Comparison of ENCODE assay signal across 8 cellular contexts in the genomic region with DNA sequence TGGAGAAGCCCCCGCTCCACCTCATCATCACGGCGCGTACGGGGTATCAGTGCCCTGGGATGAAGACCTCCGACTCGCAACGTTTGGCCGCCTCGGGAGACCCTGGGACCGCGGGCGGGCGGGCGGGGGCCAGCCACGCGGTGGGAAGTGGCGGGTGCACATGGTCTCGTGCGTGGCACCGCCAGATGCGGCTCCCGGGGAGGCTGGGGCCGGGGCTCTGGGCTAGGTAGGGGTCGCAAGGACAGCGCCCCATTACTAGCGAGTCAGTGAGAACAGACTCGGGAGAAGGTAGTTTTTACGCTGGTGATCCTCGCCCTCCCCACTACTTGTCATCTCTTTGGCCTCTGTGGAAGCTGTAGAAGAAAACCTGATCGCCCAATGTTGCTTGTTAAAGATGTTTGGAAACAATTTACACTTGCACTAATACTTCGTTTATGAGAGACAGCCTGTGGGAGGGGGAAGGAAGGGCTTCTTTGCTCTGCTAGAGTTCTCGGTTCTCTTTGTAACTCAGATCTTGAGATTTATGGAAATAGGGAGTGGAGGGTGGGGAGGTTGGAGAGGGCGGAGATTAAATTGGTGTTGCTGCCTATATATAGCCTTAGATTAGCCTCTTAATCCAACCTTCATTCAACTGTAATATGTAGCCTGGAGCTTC. TPM values are rescaled to one million over a fixed set of nuclear protein-coding genes. Genes with fewer than 3 reads are reported as not detected.
DNase-seq lines count a peak whose midpoint lies in the region; ATAC-seq and TF ChIP-seq lines count a peak whose summit lies in the region.

No MANE protein-coding gene starts in this region.

- H2BK12ac ChIP-seq in trophoblast cell (ENCODE audit: low read length) = no peak overlapping the region

- peak overlapping the region; percentile 98 for H3K4me3 Mint-ChIP-seq in T-helper 2 cell treated with Interferon-gamma antibody and Interleukin-4, amounts not matched to agents 5 μg/mL and 100 μg/mL, for 36 hours
- H3K4me3 Mint-ChIP-seq in activated T-cell treated with anti-CD3 and anti-CD28 coated beads, Interleukin-2, amount 50 U/mL, for 4 hours = peak overlapping the region; percentile 94

- DNase-seq in T-helper 2 cell treated with Interferon-gamma antibody and Interleukin-4, amounts not matched to agents 5 μg/mL and 100 μg/mL, for 36 hours (ENCODE audit: low spot score) = no peak
- DNase-seq in T-helper 2 cell (no peak), LNCaP clone FGC (ENCODE audit: low read depth) (no peak), germinal center (ENCODE audit: low spot score) (peak; percentile 8), trophoblast cell (peak in 1 of 2 donors; percentile 43), GM13976 (ENCODE audit: low spot score) (no peak)
- no peak for DNase-seq in activated T-cell treated with anti-CD3 and anti-CD28 coated beads, Interleukin-2, amount 50 U/mL, for 4 hours

- H3K27ac Mint-ChIP-seq in T-helper 2 cell treated with Interferon-gamma antibody and Interleukin-4, amounts not matched to agents 5 μg/mL and 100 μg/mL, for 36 hours = peak overlapping the region; percentile 98

- H3K4me1 ChIP-seq in trophoblast cell (ENCODE audit: control insufficient read depth in 1 of 2, insufficient read depth in 2 of 2, low read length in 2 of 2) = peaks cover 2 to 10% of the 10 kb centered on the region in 2 experiments

- peak overlapping the region; percentile 93 for H3K4ac ChIP-seq in trophoblast cell (ENCODE audit: low read depth, low read length)

- H3K4me3 ChIP-seq in LNCaP clone FGC (ENCODE audit: low read depth, low read length) = peak overlapping the region; percentile 89
- H3K4me3 ChIP-seq in trophoblast cell (ENCODE audit: low read depth, low read length) = peak overlapping the region; percentile 100

- H3K14ac ChIP-seq in trophoblast cell (ENCODE audit: low read length) = peak overlapping the region; percentile 100

- H4K91ac ChIP-seq in trophoblast cell (ENCODE audit: low read depth, low read length) = peak overlapping the region; percentile 86

- peaks cover 59% of the 10 kb centered on the region for H3K4me1 Mint-ChIP-seq in T-helper 2 cell treated with Interferon-gamma antibody and Interleukin-4, amounts not matched to agents 5 μg/mL and 100 μg/mL, for 36 hours (ENCODE audit: low read depth)
- peaks cover 63% of the 10 kb centered on the region for H3K4me1 Mint-ChIP-seq in activated T-cell treated with anti-CD3 and anti-CD28 coated beads, Interleukin-2, amount 50 U/mL, for 4 hours (ENCODE audit: low read depth)

- H2AK5ac ChIP-seq in trophoblast cell (ENCODE audit: low read length) = no peak overlapping the region

- peaks cover 21% of the 10 kb centered on the region for H3K79me2 ChIP-seq in trophoblast cell (ENCODE audit: control insufficient read depth, insufficient read depth, low read length, poor library complexity)

- TF ChIP-seq CTCF in LNCaP clone FGC (IDR thresholded peaks at IDR 0.05; ENCODE audit: control insufficient read depth, extremely low read depth, insufficient read depth) (no peak), GM13976 (IDR thresholded peaks at IDR 0.05; ENCODE audit: borderline replicate concordance, control extremely low read depth, extremely low read depth, insufficient read depth, missing control alignments) (no peak)

- H3K27me3 ChIP-seq in trophoblast cell (ENCODE audit: insufficient read depth, low read length) = no peaks in the 10 kb centered on the region

- H3K9ac ChIP-seq in trophoblast cell (ENCODE audit: low read length) = peak overlapping the region; percentile 90

- ATAC-seq in activated T-cell treated with anti-CD3 and anti-CD28 coated beads, Interleukin-2, amount 50 U/mL, for 4 hours = peak in 1 of 2 donors; percentile 6
- no peak for ATAC-seq in HG02840 (IDR thresholded peaks at IDR 0.05; ENCODE audit: low FRiP score, unreplicated experiment)

- H3K4me2 ChIP-seq in trophoblast cell (ENCODE audit: low read length) = peak overlapping the region; percentile 73

- H2BK5ac ChIP-seq in trophoblast cell (ENCODE audit: low read depth, low read length, poor library complexity) = peak overlapping the region; percentile 93

- no peak overlapping the region for H3K23ac ChIP-seq in trophoblast cell (ENCODE audit: low read length)

- H2AFZ ChIP-seq in trophoblast cell (ENCODE audit: insufficient read depth, low read length, poor library complexity) = peak overlapping the region; percentile 61

- H4K12ac ChIP-seq in trophoblast cell (ENCODE audit: low read depth, low read length) = peak overlapping the region; percentile 93

- peaks cover 18% of the 10 kb centered on the region for H3K79me1 ChIP-seq in trophoblast cell (ENCODE audit: low read length)

- WGBS in trophoblast cell (ENCODE audit: extremely low coverage, insufficient coverage, insufficient read length) = no CpG with 5 or more reads among the region's 34 CpGs

- H3K36me3 ChIP-seq in trophoblast cell (ENCODE audit: control insufficient read depth in 1 of 2, insufficient read depth in 2 of 2, low read length in 2 of 2) = no peaks in the 10 kb centered on the region

- in situ Hi-C loops in GM13976 (cut with MboI; ENCODE audit: low sequenced_read_pairs, unreplicated experiment) = no loop called here

- H3K27me3 Mint-ChIP-seq in T-helper 2 cell treated with Interferon-gamma antibody and Interleukin-4, amounts not matched to agents 5 μg/mL and 100 μg/mL, for 36 hours (ENCODE audit: low read depth) = no peaks in the 10 kb centered on the region
- no peaks in the 10 kb centered on the region for H3K27me3 Mint-ChIP-seq in activated T-cell treated with anti-CD3 and anti-CD28 coated beads, Interleukin-2, amount 50 U/mL, for 4 hours (ENCODE audit: low read depth)

- peak overlapping the region; percentile 97 for H2BK120ac ChIP-seq in trophoblast cell (ENCODE audit: insufficient read depth, low read length, poor library complexity)

- no peaks in the 10 kb centered on the region for H3K9me3 Mint-ChIP-seq in T-helper 2 cell treated with Interferon-gamma antibody and Interleukin-4, amounts not matched to agents 5 μg/mL and 100 μg/mL, for 36 hours
- no peaks in the 10 kb centered on the region for H3K9me3 Mint-ChIP-seq in activated T-cell treated with anti-CD3 and anti-CD28 coated beads, Interleukin-2, amount 50 U/mL, for 4 hours

- peak overlapping the region; percentile 78 for H4K8ac ChIP-seq in trophoblast cell (ENCODE audit: low read depth, low read length)

- H3K27ac ChIP-seq in trophoblast cell (ENCODE audit: low read depth, low read length) = peak overlapping the region; percentile 41

- peaks cover 20% of the 10 kb centered on the region for H3K36me3 Mint-ChIP-seq in T-helper 2 cell treated with Interferon-gamma antibody and Interleukin-4, amounts not matched to agents 5 μg/mL and 100 μg/mL, for 36 hours (ENCODE audit: low read depth)
- H3K36me3 Mint-ChIP-seq in activated T-cell treated with anti-CD3 and anti-CD28 coated beads, Interleukin-2, amount 50 U/mL, for 4 hours (ENCODE audit: insufficient read depth) = peaks cover 22% of the 10 kb centered on the region

- peaks cover 1% of the 10 kb centered on the region for H3K9me3 ChIP-seq in trophoblast cell (ENCODE audit: insufficient read depth, low read depth, low read length)

- H3K18ac ChIP-seq in trophoblast cell (ENCODE audit: low read length) = peak overlapping the region; percentile 100

RNA-seq across cellular contexts. Expression of a gene that starts 0.6 kb away (rescaled TPM):
- 100 to 1,000 TPM; 116 to 135 (median 127) TPM for total RNA-seq in activated T-cell treated with anti-CD3 and anti-CD28 coated beads, Interleukin-2, amount 50 U/mL, for 4 hours
- 239 and 252 TPM in 2 replicates for polyA plus RNA-seq in trophoblast cell (2013)

RNA-seq across cellular contexts. Expression of a gene that starts 1.0 kb away (rescaled TPM):
- 1 to 10 TPM; 5.7 to 7.1 (median 5.7) TPM for total RNA-seq in activated T-cell treated with anti-CD3 and anti-CD28 coated beads, Interleukin-2, amount 50 U/mL, for 4 hours
- 17.7 and 18.1 TPM in 2 replicates for polyA plus RNA-seq in trophoblast cell (2013)
